15 cellular contexts compared by ENCODE assay signal in the genomic region with DNA sequence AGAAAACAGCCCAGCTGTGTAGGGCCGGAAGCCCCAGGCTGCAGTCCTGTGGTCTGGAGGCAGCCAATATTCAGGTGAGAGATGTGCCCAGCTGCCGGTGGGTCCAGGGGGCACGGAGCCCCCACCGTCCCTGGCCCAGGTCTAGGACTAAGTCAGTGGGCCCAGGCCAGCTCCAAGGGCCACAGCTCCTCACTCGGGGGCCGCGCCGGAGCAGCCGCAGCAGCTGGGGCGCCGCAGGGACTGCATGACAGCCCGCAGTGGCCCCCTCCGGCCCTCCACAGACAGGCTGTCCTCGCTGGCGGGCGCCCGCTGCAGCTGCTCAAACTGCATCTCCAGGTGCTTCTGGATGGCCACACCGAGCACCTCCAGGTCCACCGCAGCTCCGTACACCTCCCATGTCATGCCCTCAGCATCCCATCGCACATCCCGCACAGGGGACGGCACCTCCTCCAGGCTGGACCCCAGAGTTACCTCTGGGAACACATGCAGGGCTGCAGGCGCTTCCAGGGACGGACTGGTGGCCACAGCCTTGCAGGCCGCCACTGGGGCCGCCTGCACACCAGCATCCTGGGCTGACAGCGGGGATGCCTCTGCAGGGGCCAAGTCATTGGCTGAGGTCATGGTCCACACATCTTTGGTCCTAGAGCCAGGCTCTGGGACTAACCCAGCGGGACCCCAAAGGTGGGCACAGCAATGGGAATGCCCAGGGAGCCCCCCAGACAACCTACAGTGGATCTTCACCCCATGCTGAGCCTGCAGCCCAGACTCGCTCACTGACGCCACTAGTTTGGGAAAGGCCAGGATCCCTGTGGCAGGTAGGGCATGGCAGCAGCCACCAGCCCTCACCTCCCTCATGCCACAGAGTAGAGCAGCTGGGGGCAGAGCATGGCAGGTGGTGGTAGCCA. TPM values are rescaled to one million over a fixed set of nuclear protein-coding genes. Genes with fewer than 3 reads are reported as not detected.
DNase-seq lines count a peak whose midpoint lies in the region; ATAC-seq and TF ChIP-seq lines count a peak whose summit lies in the region.
"Had no signal": no experiment of that assay in that cellular context is flagged by ENCODE, and none has a peak within 500 bp of the region (broad histone marks: within the 10 kb centered on the region; RNA-seq: fewer than 3 reads in every experiment).

No MANE protein-coding gene starts in this region.

- peaks cover 0 to 4% of the 10 kb centered on the region in 2 donors for H3K36me3 ChIP-seq in left lung
- H3K36me3 ChIP-seq in stomach = peaks cover 0 to 22% (median 19%) of the 10 kb centered on the region in 4 donors

- H3K4me3 ChIP-seq in left lung (no peak overlapping the region), stomach (no peak overlapping the region)
- H3K4me3 ChIP-seq: skin epidermis had no signal

- H3K27me3 Mint-ChIP-seq in activated CD4-positive, alpha-beta memory T cell treated with anti-CD3 and anti-CD28 coated beads, Interleukin-2, amount 10 ng/mL, durations not matched to agents 7 days and 5 days = no peaks in the 10 kb centered on the region
- H3K27me3 Mint-ChIP-seq in activated CD4-positive, alpha-beta memory T cell treated with anti-CD3 and anti-CD28 coated beads for 36 hours = peaks cover 1% of the 10 kb centered on the region
- H3K27me3 Mint-ChIP-seq in activated naive CD4-positive, alpha-beta T cell treated with anti-CD3 and anti-CD28 coated beads, Interleukin-2, amount 10 ng/mL, durations not matched to agents 7 days and 5 days = peaks cover 16% of the 10 kb centered on the region

- H3K4me3 Mint-ChIP-seq in activated CD4-positive, alpha-beta memory T cell treated with anti-CD3 and anti-CD28 coated beads, Interleukin-2, amount 10 ng/mL, durations not matched to agents 7 days and 5 days = no peak overlapping the region
- H3K4me3 Mint-ChIP-seq in activated CD4-positive, alpha-beta memory T cell treated with anti-CD3 and anti-CD28 coated beads for 36 hours = no peak overlapping the region
- no peak overlapping the region for H3K4me3 Mint-ChIP-seq in activated naive CD4-positive, alpha-beta T cell treated with anti-CD3 and anti-CD28 coated beads, Interleukin-2, amount 10 ng/mL, durations not matched to agents 7 days and 5 days
- H3K4me3 Mint-ChIP-seq: activated naive CD8-positive, alpha-beta T cell treated with anti-CD3 and anti-CD28 coated beads, Interleukin-2, amount 10 ng/mL, durations not matched to agents 7 days and 5 days; dendritic cell treated with granulocyte-macrophage colony-stimulating factor and Interleukin-4, amounts not matched to agents 40 ng/mL and 50 ng/mL, for 4 days had no signal

- TF ChIP-seq CTCF in left lung (IDR thresholded peaks at IDR 0.05) = no peak
- no peak for TF ChIP-seq CTCF in stomach (IDR thresholded peaks at IDR 0.05)

- ATAC-seq in left lung (no peak), GM21381 (IDR thresholded peaks at IDR 0.05; ENCODE audit: unreplicated experiment) (no peak), HG03439 (IDR thresholded peaks at IDR 0.05; ENCODE audit: unreplicated experiment) (no peak)

- peak; percentile 15 for DNase-seq in activated CD4-positive, alpha-beta memory T cell treated with anti-CD3 and anti-CD28 coated beads, Interleukin-2, amount 10 ng/mL, durations not matched to agents 7 days and 5 days
- DNase-seq in activated CD4-positive, alpha-beta memory T cell treated with anti-CD3 and anti-CD28 coated beads for 36 hours = no peak
- peak; percentile 17 for DNase-seq in activated naive CD4-positive, alpha-beta T cell treated with anti-CD3 and anti-CD28 coated beads, Interleukin-2, amount 10 ng/mL, durations not matched to agents 7 days and 5 days
- DNase-seq in left lung (peak; percentile 32 to 86), stomach (peak; percentile 25), COLO829 (ENCODE audit: low spot score) (no peak)
- DNase-seq: activated naive CD8-positive, alpha-beta T cell treated with anti-CD3 and anti-CD28 coated beads, Interleukin-2, amount 10 ng/mL, durations not matched to agents 7 days and 5 days; NCI-H2171 treated with DMSO at 0.1 percent for 48 hours had no signal

- TF ChIP-seq EP300 in stomach (IDR thresholded peaks at IDR 0.05) = no peak

- H3K27ac ChIP-seq in left lung (no peak overlapping the region), stomach (no peak overlapping the region)
- H3K27ac ChIP-seq: skin epidermis had no signal

- no peaks in the 10 kb centered on the region for H3K4me1 ChIP-seq in left lung
- H3K4me1 ChIP-seq in stomach = peaks cover 8 to 32% (median 25%) of the 10 kb centered on the region in 4 donors

- peaks cover 0 to 13% of the 10 kb centered on the region in 2 donors for H3K27me3 ChIP-seq in left lung
- H3K27me3 ChIP-seq in stomach = peaks cover 0 to 12% (median 0%) of the 10 kb centered on the region in 3 donors

- 86 to 91% (median 89%) methylated on average over 30 to 31 of the region's 31 CpGs for WGBS in stomach, 5 donors

- H3K9me3 ChIP-seq in left lung (no peaks in the 10 kb centered on the region), stomach (no peaks in the 10 kb centered on the region)
- H3K9me3 ChIP-seq: Caco-2 had no signal

- H3K4me1 Mint-ChIP-seq in activated CD4-positive, alpha-beta memory T cell treated with anti-CD3 and anti-CD28 coated beads, Interleukin-2, amount 10 ng/mL, durations not matched to agents 7 days and 5 days = no peaks in the 10 kb centered on the region
- H3K4me1 Mint-ChIP-seq in activated CD4-positive, alpha-beta memory T cell treated with anti-CD3 and anti-CD28 coated beads for 36 hours (ENCODE audit: low read depth) = no peaks in the 10 kb centered on the region
- H3K4me1 Mint-ChIP-seq in activated naive CD4-positive, alpha-beta T cell treated with anti-CD3 and anti-CD28 coated beads, Interleukin-2, amount 10 ng/mL, durations not matched to agents 7 days and 5 days = no peaks in the 10 kb centered on the region
- H3K4me1 Mint-ChIP-seq: activated naive CD8-positive, alpha-beta T cell treated with anti-CD3 and anti-CD28 coated beads, Interleukin-2, amount 10 ng/mL, durations not matched to agents 7 days and 5 days had no signal

- POLR2A ChIA-PET in activated CD4-positive, alpha-beta memory T cell treated with anti-CD3 and anti-CD28 coated beads, Interleukin-2, amount 10 ng/mL, durations not matched to agents 7 days and 5 days (lab: Charles Lee) = no interaction called here
- POLR2A ChIA-PET in activated CD4-positive, alpha-beta memory T cell treated with anti-CD3 and anti-CD28 coated beads for 36 hours (lab: Charles Lee) = no interaction called here

- no peaks in the 10 kb centered on the region for H3K9me3 Mint-ChIP-seq in activated CD4-positive, alpha-beta memory T cell treated with anti-CD3 and anti-CD28 coated beads, Interleukin-2, amount 10 ng/mL, durations not matched to agents 7 days and 5 days
- H3K9me3 Mint-ChIP-seq in activated CD4-positive, alpha-beta memory T cell treated with anti-CD3 and anti-CD28 coated beads for 36 hours = no peaks in the 10 kb centered on the region
- no peaks in the 10 kb centered on the region for H3K9me3 Mint-ChIP-seq in activated naive CD4-positive, alpha-beta T cell treated with anti-CD3 and anti-CD28 coated beads, Interleukin-2, amount 10 ng/mL, durations not matched to agents 7 days and 5 days
- H3K9me3 Mint-ChIP-seq: activated naive CD8-positive, alpha-beta T cell treated with anti-CD3 and anti-CD28 coated beads, Interleukin-2, amount 10 ng/mL, durations not matched to agents 7 days and 5 days; dendritic cell treated with granulocyte-macrophage colony-stimulating factor and Interleukin-4, amounts not matched to agents 40 ng/mL and 50 ng/mL, for 4 days had no signal

- CTCF ChIA-PET in activated CD4-positive, alpha-beta memory T cell treated with anti-CD3 and anti-CD28 coated beads, Interleukin-2, amount 10 ng/mL, durations not matched to agents 7 days and 5 days (lab: Charles Lee) = no interaction called here
- CTCF ChIA-PET in activated CD4-positive, alpha-beta memory T cell treated with anti-CD3 and anti-CD28 coated beads for 36 hours (lab: Charles Lee) = no interaction called here
- CTCF ChIA-PET in activated naive CD4-positive, alpha-beta T cell treated with anti-CD3 and anti-CD28 coated beads, Interleukin-2, amount 10 ng/mL, durations not matched to agents 7 days and 5 days (lab: Charles Lee) = no interaction called here

- no peak for TF ChIP-seq POLR2A in stomach (IDR thresholded peaks at IDR 0.05)

- no peaks in the 10 kb centered on the region for H3K36me3 Mint-ChIP-seq in activated CD4-positive, alpha-beta memory T cell treated with anti-CD3 and anti-CD28 coated beads, Interleukin-2, amount 10 ng/mL, durations not matched to agents 7 days and 5 days (ENCODE audit: low read depth)
- H3K36me3 Mint-ChIP-seq in activated CD4-positive, alpha-beta memory T cell treated with anti-CD3 and anti-CD28 coated beads for 36 hours = no peaks in the 10 kb centered on the region
- no peaks in the 10 kb centered on the region for H3K36me3 Mint-ChIP-seq in activated naive CD4-positive, alpha-beta T cell treated with anti-CD3 and anti-CD28 coated beads, Interleukin-2, amount 10 ng/mL, durations not matched to agents 7 days and 5 days
- H3K36me3 Mint-ChIP-seq: activated naive CD8-positive, alpha-beta T cell treated with anti-CD3 and anti-CD28 coated beads, Interleukin-2, amount 10 ng/mL, durations not matched to agents 7 days and 5 days had no signal

- no peak overlapping the region for H3K27ac Mint-ChIP-seq in activated CD4-positive, alpha-beta memory T cell treated with anti-CD3 and anti-CD28 coated beads, Interleukin-2, amount 10 ng/mL, durations not matched to agents 7 days and 5 days
- no peak overlapping the region for H3K27ac Mint-ChIP-seq in activated CD4-positive, alpha-beta memory T cell treated with anti-CD3 and anti-CD28 coated beads for 36 hours
- no peak overlapping the region for H3K27ac Mint-ChIP-seq in activated naive CD4-positive, alpha-beta T cell treated with anti-CD3 and anti-CD28 coated beads, Interleukin-2, amount 10 ng/mL, durations not matched to agents 7 days and 5 days
- H3K27ac Mint-ChIP-seq: activated naive CD8-positive, alpha-beta T cell treated with anti-CD3 and anti-CD28 coated beads, Interleukin-2, amount 10 ng/mL, durations not matched to agents 7 days and 5 days; dendritic cell treated with granulocyte-macrophage colony-stimulating factor and Interleukin-4, amounts not matched to agents 40 ng/mL and 50 ng/mL, for 4 days had no signal

- intact Hi-C loops in activated CD4-positive, alpha-beta memory T cell treated with anti-CD3 and anti-CD28 coated beads for 36 hours (cut with micrococcal nuclease) = no loop called here
- intact Hi-C loops in left lung (cut with DNase I) (no loop called here), stomach (cut with DNase I; ENCODE audit: low total_unique reads) (no loop called here)

RNA-seq across cellular contexts. Expression of a gene that starts 7.0 kb away (rescaled TPM):
- total RNA-seq in activated CD4-positive, alpha-beta memory T cell treated with anti-CD3 and anti-CD28 coated beads, Interleukin-2, amount 10 ng/mL, durations not matched to agents 7 days and 5 days = not detected
- total RNA-seq in activated CD4-positive, alpha-beta memory T cell treated with anti-CD3 and anti-CD28 coated beads for 36 hours = not detected
- 10 to 100 TPM; 20.2 to 39.8 TPM for total RNA-seq in left lung
- total RNA-seq in stomach = 10 to 100 TPM in 4 of 5 donors, 1 to 10 TPM in 1; 3.5 to 27.8 (median 15.2) TPM
- 10 to 100 TPM in 1 of 3 donors, 1 to 10 TPM in 2; 5.0 to 10.8 (median 5.0) TPM for polyA plus RNA-seq in stomach
- total RNA-seq: activated naive CD8-positive, alpha-beta T cell treated with anti-CD3 and anti-CD28 coated beads, Interleukin-2, amount 10 ng/mL, durations not matched to agents 7 days and 5 days; fibroblast of lung; T-helper 1 cell treated with Interleukin-12 subunit alpha and Interleukin-12 subunit beta and Interleukin-4 antibody, amounts not matched to agents 30 ng/mL and 1 ng/mL, for 36 hours had no signal
- polyA plus RNA-seq: fibroblast of lung had no signal

RNA-seq across cellular contexts. Expression of a gene that starts 29.5 kb away (rescaled TPM):
- under 1 TPM; 0.86 to 0.95 TPM for total RNA-seq in activated CD4-positive, alpha-beta memory T cell treated with anti-CD3 and anti-CD28 coated beads, Interleukin-2, amount 10 ng/mL, durations not matched to agents 7 days and 5 days
- total RNA-seq in activated CD4-positive, alpha-beta memory T cell treated with anti-CD3 and anti-CD28 coated beads for 36 hours = under 1 TPM; 0.51 to 0.71 TPM
- total RNA-seq in left lung (10 to 100 TPM; 20.1 to 30.9 TPM), stomach (10 to 100 TPM in 1 of 5 donors, 1 to 10 TPM in 1, under 1 TPM in 1, not detected in 2; 0.29 to 85.8 (median 2.9) TPM)
- under 1 TPM; 0.12 to 0.95 (median 0.92) TPM for polyA plus RNA-seq in stomach

Comparison
In these comparisons a context has a peak if more than half of its experiments do, and no peak if none do; other contexts are left out.
1. DNase-seq: peak in activated CD4-positive, alpha-beta memory T cell treated with anti-CD3 and anti-CD28 coated beads, Interleukin-2, amount 10 ng/mL, durations not matched to agents 7 days and 5 days (single experiment), activated naive CD4-positive, alpha-beta T cell treated with anti-CD3 and anti-CD28 coated beads, Interleukin-2, amount 10 ng/mL, durations not matched to agents 7 days and 5 days (single experiment), left lung (2 of 2) and stomach (single experiment); none in activated CD4-positive, alpha-beta memory T cell treated with anti-CD3 and anti-CD28 coated beads for 36 hours (single experiment) and COLO829 (single experiment).
2. RNA of a gene that starts 7.0 kb away (total RNA-seq): 20.2 to 39.8 TPM in left lung and 3.5 to 27.8 TPM in stomach; not detected in activated CD4-positive, alpha-beta memory T cell treated with anti-CD3 and anti-CD28 coated beads, Interleukin-2, amount 10 ng/mL, durations not matched to agents 7 days and 5 days and not detected in activated CD4-positive, alpha-beta memory T cell treated with anti-CD3 and anti-CD28 coated beads for 36 hours; every median in the first group is over 4 times any median in the second.